1 cellular context compared by ENCODE assay signal in the genomic region with DNA sequence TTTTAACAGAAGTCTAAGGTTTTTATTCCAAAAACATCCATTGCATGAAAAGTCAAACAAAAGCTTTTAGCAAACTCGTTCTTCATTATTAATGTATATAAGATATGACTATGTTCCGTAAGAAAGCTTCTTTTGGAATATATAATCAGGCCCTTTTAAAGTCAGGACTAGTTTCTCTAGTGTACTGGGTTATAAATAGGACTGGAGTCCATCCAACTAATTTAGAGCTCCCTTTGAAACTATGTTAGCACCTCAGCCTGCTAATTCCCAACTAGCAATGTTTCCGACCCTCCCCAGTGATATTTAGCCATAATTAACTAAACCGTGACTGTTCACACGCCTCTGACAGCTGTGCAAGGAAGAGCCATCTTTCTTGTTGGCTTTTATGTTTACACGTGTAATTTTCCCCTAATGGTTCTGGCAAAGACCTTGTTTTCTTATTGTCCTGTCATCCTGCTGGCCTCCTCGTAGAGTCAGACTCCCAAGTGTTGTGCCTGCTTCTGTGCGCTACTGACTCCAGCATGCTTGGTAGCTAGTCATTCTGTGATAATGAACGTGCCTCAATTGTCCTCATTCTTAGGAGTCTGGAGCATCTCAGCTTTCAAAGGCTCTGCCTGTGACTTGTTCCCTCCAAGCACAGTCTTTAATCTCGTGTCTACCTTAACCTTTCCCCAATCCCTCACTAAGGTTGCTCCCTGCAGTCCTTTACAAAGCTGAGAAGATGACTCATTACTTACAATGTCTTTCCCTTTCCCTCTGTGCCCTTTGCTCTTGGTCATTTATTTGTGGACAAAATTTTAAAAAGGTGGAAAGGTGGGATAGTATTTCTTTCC.
TF ChIP-seq lines count a peak whose summit lies in the region.

No MANE protein-coding gene starts in this region.

TF ChIP-seq in K562, 482 proteins besides CTCF, POLR2A, EP300 and RAD21:
- TF ChIP-seq, protein P1, sequence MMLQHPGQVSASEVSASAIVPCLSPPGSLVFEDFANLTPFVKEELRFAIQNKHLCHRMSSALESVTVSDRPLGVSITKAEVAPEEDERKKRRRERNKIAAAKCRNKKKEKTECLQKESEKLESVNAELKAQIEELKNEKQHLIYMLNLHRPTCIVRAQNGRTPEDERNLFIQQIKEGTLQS (IDR thresholded peaks at IDR 0.05) = 0 out of 2 replicates have a peak, but pooled peaks have one; percentile 26
- TF ChIP-seq, protein P1 (CRISPR knock-in tag; conservative IDR thresholded peaks at IDR 0.05) = no peak
- TF ChIP-seq FOSL1 (tag; conservative IDR thresholded peaks at IDR 0.05) (peak; percentile 51; the same call in 1 of the 2 replicates), ZNF12 (CRISPR knock-in tag; IDR thresholded peaks at IDR 0.05) (no peak)
